ENCODE assay signal across 12 cellular contexts in the genomic region with DNA sequence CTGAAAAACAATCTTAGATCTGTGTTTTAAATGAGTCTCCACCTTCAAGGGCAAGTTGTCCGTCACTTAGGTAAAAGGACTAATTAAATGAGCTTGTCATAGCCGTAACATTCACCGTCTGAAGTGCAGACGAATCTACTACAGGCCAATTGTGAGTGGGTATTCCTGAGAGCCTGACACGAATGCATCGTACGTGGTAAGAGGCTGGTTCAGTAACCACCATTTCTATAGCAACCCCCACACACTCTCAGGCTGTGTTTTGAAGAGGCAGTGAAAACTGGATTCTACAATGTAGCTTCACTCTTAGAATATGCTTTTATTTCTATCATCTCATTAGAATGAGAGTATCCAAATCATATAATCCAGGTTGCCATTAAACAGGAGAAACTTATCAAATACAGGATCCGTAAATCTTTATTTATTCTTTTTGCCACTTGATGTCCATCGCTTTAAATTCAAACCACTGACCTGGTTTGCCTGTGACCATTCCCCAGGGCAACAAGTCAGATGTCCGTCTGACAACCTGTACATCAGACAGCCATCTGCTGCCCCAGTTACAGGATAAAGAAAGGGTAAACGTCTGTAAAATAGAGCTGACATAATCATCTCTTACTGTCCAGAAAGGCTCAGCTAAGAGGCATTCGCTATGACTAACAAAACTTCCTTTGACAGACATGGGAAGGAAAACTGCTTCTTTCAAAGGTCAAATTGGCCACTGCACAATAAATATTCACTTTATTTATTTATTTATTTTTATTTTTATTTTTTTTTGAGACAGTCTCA.
A peak's percentile ranks its signal among the peaks of the same experiment; 100 is the strongest.
DNase-seq lines count a peak whose midpoint lies in the region; TF ChIP-seq lines count a peak whose summit lies in the region.
"Had no signal": no experiment of that assay in that cellular context is flagged by ENCODE, and none has a peak within 500 bp of the region (broad histone marks: within the 10 kb centered on the region; RNA-seq: fewer than 3 reads in every experiment).

No MANE protein-coding gene starts in this region.

- H3K27me3 ChIP-seq in neural cell (ENCODE audit: insufficient read depth, low read depth, low read length): no peaks in the 10 kb centered on the region
- H3K27me3 ChIP-seq: hepatocyte, Peyer's patch, right atrium auricular region, vagina had no signal

- DNase-seq in Daoy (ENCODE audit: low read depth): peak; percentile 12
- DNase-seq in M059J (ENCODE audit: low read depth): peak; percentile 38
- DNase-seq in caudate nucleus (lab: John Stamatoyannopoulos, UW): peak in 9 of 61 donors; percentile 15 to 66 (median 24)
- DNase-seq in HEK293T (ENCODE audit: extremely low spot score): no peak
- no peak for DNase-seq in iPS-NIHi7 (ENCODE audit: extremely low spot score)
- DNase-seq in GF-D8 (lab: John Stamatoyannopoulos, UW): no peak
- DNase-seq: Peyer's patch, T1000 had no signal

- H3K27ac ChIP-seq in caudate nucleus (ENCODE audit: low read depth, low read length): peak overlapping the region; percentile 54
- H3K27ac ChIP-seq in neural cell (ENCODE audit: low read length): peak overlapping the region; percentile 13
- H3K27ac ChIP-seq: hepatocyte, right atrium auricular region, vagina had no signal

- H3K9me2 ChIP-seq in neural cell (ENCODE audit: insufficient read depth, low read length): no peaks in the 10 kb centered on the region

- no peak overlapping the region for H3K4me2 ChIP-seq in neural cell (ENCODE audit: low read length)
- H3K4me2 ChIP-seq: hepatocyte had no signal

- POLR2A ChIA-PET in HEK293T (lab: Yijun Ruan, JAX): interaction anchor here (0.8 kb wide), 1 partner anchor 9 kb away, joined by 3 read pairs; no protein-coding TSS in a partner anchor

- H3K36me3 ChIP-seq in neural cell (ENCODE audit: insufficient read depth, low read length): peaks cover 3% of the 10 kb centered on the region
- H3K36me3 ChIP-seq: Peyer's patch, right atrium auricular region, vagina had no signal

- no peak for TF ChIP-seq EP300 in neural cell (conservative IDR thresholded peaks at IDR 0.05; ENCODE audit: poor library complexity, severe bottlenecking)

- no peaks in the 10 kb centered on the region for H3K79me2 ChIP-seq in neural cell (replicated peaks; ENCODE audit: insufficient read depth, low read length)
- H3K79me2 ChIP-seq: hepatocyte had no signal

- CTCF ChIA-PET in HEK293T (lab: Yijun Ruan, JAX): interaction anchor here (0.6 kb wide), 1 partner anchor 81 kb away, joined by 3 read pairs; no protein-coding TSS in a partner anchor

- H3F3A ChIP-seq in neural cell (ENCODE audit: insufficient read depth, low read length, poor library complexity, severe bottlenecking): no peaks in the 10 kb centered on the region

- no peak for TF ChIP-seq CTCF in neural cell (IDR thresholded peaks at IDR 0.05; ENCODE audit: poor library complexity, severe bottlenecking)

- H4K20me1 ChIP-seq in neural cell (ENCODE audit: insufficient read depth): no peaks in the 10 kb centered on the region

- no peaks in the 10 kb centered on the region for H3K9me3 ChIP-seq in neural cell (ENCODE audit: low read length)
- H3K9me3 ChIP-seq: Peyer's patch, right atrium auricular region, vagina had no signal

- H3K4me3 ChIP-seq in neural cell (ENCODE audit: low read length): no peak overlapping the region
- H3K4me3 ChIP-seq: hepatocyte, Peyer's patch, right atrium auricular region, vagina had no signal

- no peak overlapping the region for H3K9ac ChIP-seq in neural cell (ENCODE audit: low read length)

- TF ChIP-seq RAD21 in neural cell (conservative IDR thresholded peaks at IDR 0.05): no peak

- no peak overlapping the region for H2AFZ ChIP-seq in neural cell (ENCODE audit: low read depth, low read length)
- H2AFZ ChIP-seq: hepatocyte had no signal

TF ChIP-seq in neural cell, 6 proteins besides CTCF, POLR2A, EP300 and RAD21:
- no peak for TF ChIP-seq EZH2 (IDR thresholded peaks at IDR 0.05; ENCODE audit: borderline replicate concordance, insufficient read depth, low read length, poor library complexity, severe bottlenecking)
- no peak for TF ChIP-seq SMC3 (conservative IDR thresholded peaks at IDR 0.05; ENCODE audit: poor library complexity)
- TF ChIP-seq TAF1 (IDR thresholded peaks at IDR 0.05; ENCODE audit: low read depth): no peak
- TF ChIP-seq MXI1 (conservative IDR thresholded peaks at IDR 0.05; ENCODE audit: poor library complexity, severe bottlenecking): no peak
- no peak for TF ChIP-seq POLR2AphosphoS5 (IDR thresholded peaks at IDR 0.05)
- TF ChIP-seq, protein P1, sequence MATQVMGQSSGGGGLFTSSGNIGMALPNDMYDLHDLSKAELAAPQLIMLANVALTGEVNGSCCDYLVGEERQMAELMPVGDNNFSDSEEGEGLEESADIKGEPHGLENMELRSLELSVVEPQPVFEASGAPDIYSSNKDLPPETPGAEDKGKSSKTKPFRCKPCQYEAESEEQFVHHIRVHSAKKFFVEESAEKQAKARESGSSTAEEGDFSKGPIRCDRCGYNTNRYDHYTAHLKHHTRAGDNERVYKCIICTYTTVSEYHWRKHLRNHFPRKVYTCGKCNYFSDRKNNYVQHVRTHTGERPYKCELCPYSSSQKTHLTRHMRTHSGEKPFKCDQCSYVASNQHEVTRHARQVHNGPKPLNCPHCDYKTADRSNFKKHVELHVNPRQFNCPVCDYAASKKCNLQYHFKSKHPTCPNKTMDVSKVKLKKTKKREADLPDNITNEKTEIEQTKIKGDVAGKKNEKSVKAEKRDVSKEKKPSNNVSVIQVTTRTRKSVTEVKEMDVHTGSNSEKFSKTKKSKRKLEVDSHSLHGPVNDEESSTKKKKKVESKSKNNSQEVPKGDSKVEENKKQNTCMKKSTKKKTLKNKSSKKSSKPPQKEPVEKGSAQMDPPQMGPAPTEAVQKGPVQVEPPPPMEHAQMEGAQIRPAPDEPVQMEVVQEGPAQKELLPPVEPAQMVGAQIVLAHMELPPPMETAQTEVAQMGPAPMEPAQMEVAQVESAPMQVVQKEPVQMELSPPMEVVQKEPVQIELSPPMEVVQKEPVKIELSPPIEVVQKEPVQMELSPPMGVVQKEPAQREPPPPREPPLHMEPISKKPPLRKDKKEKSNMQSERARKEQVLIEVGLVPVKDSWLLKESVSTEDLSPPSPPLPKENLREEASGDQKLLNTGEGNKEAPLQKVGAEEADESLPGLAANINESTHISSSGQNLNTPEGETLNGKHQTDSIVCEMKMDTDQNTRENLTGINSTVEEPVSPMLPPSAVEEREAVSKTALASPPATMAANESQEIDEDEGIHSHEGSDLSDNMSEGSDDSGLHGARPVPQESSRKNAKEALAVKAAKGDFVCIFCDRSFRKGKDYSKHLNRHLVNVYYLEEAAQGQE (IDR thresholded peaks at IDR 0.05; ENCODE audit: borderline replicate concordance): no peak

TF ChIP-seq in HEK293T, 16 proteins besides CTCF, POLR2A, EP300 and RAD21:
- TF ChIP-seq NFRKB (IDR thresholded peaks at IDR 0.05) (no peak), ARNT (IDR thresholded peaks at IDR 0.05) (no peak), FOXK2 (IDR thresholded peaks at IDR 0.05) (no peak)

Comparison
In these comparisons a context has a peak if more than half of its experiments do, and no peak if none do; other contexts are left out.
1. DNase-seq: peak in Daoy (single experiment) and M059J (single experiment); none in HEK293T (single experiment), iPS-NIHi7 (single experiment) and GF-D8 (single experiment).